Comparison of ENCODE assay signal across 21 cellular contexts in genomic region chr12:2919249-2919648, GRCh38. TPM values are rescaled to one million over a fixed set of nuclear protein-coding genes. Genes with fewer than 3 reads are reported as not detected.
DNase-seq lines count a peak whose midpoint lies in the region; ATAC-seq and TF ChIP-seq lines count a peak whose summit lies in the region.
"Had no signal": no experiment of that assay in that cellular context is flagged by ENCODE, and none has a peak within 500 bp of the region (broad histone marks: within the 10 kb centered on the region; RNA-seq: fewer than 3 reads in every experiment).

No MANE protein-coding gene starts in this region.

- H2AFZ ChIP-seq in OCI-LY7 (ENCODE audit: low read length), result no peak overlapping the region
- H2AFZ ChIP-seq: GM23248 had no signal

- CTCF ChIA-PET in OCI-LY7 (lab: Charles Lee; ENCODE audit: unreplicated experiment), result no interaction called here
- CTCF ChIA-PET in WTC11 (lab: Charles Lee), result interaction anchor here (1.4 kb wide), 1 partner anchor 34 kb away, joined by 5 read pairs; no protein-coding TSS in a partner anchor

- no peak overlapping the region for H3K4me2 ChIP-seq in OCI-LY7 (ENCODE audit: low read length)

- peak overlapping the region; percentile 11; the same call in 1 of the 2 replicates for H3K27ac Mint-ChIP-seq in WTC11
- peak overlapping the region; percentile 90 for H3K27ac Mint-ChIP-seq in endothelial cell (ENCODE audit: unreplicated experiment)
- peak overlapping the region; percentile 15 for H3K27ac Mint-ChIP-seq in neural crest cell (ENCODE audit: unreplicated experiment)
- H3K27ac Mint-ChIP-seq: CD14-positive monocyte; CD4-positive, alpha-beta T cell; CD8-positive, alpha-beta memory T cell had no signal

- H4K20me1 ChIP-seq in OCI-LY7 (ENCODE audit: insufficient read depth, low read length), result no peaks in the 10 kb centered on the region
- H4K20me1 ChIP-seq: BLaER1 treated with 17β-estradiol and CSF1 and Interleukin-3, amounts not matched to agents 10 nM and 100 nM had no signal

- H3K9me3 Mint-ChIP-seq in WTC11 (no peaks in the 10 kb centered on the region), endothelial cell (ENCODE audit: unreplicated experiment) (no peaks in the 10 kb centered on the region), neural crest cell (no peaks in the 10 kb centered on the region)
- H3K9me3 Mint-ChIP-seq: CD14-positive monocyte; CD4-positive, alpha-beta T cell; CD8-positive, alpha-beta memory T cell had no signal

- TF ChIP-seq CTCF in OCI-LY7 (conservative IDR thresholded peaks at IDR 0.05; ENCODE audit: low read length) (no peak), WTC11 (IDR thresholded peaks at IDR 0.05) (no peak), endothelial cell (IDR thresholded peaks at IDR 0.05; ENCODE audit: unreplicated experiment) (no peak), neural crest cell (conservative IDR thresholded peaks at IDR 0.05) (no peak)

- no peaks in the 10 kb centered on the region for H3K79me2 ChIP-seq in OCI-LY7 (ENCODE audit: insufficient read depth, low read depth, low read length)

- no peaks in the 10 kb centered on the region for H3K27me3 Mint-ChIP-seq in WTC11 (ENCODE audit: low read depth)
- peaks cover 3% of the 10 kb centered on the region for H3K27me3 Mint-ChIP-seq in endothelial cell (ENCODE audit: unreplicated experiment)
- no peaks in the 10 kb centered on the region for H3K27me3 Mint-ChIP-seq in neural crest cell (ENCODE audit: low read depth)
- H3K27me3 Mint-ChIP-seq: CD4-positive, alpha-beta T cell had no signal

- BruUV-seq in OCI-LY7 (replicated peaks; lab: Mats Ljungman, UMichigan), result TSS peak; percentile 51

- intact Hi-C loops in OCI-LY7 (cut with micrococcal nuclease; ENCODE audit: unreplicated experiment), result no loop called here

- H3K4me3 Mint-ChIP-seq in WTC11 (no peak overlapping the region), endothelial cell (ENCODE audit: unreplicated experiment) (no peak overlapping the region), neural crest cell (no peak overlapping the region)
- H3K4me3 Mint-ChIP-seq: CD14-positive monocyte; CD4-positive, alpha-beta T cell; CD8-positive, alpha-beta memory T cell had no signal

- H3K9me3 ChIP-seq in OCI-LY7 (ENCODE audit: low read length), result no peaks in the 10 kb centered on the region
- H3K9me3 ChIP-seq: BE2C; BLaER1 treated with 17β-estradiol and CSF1 and Interleukin-3, amounts not matched to agents 10 nM and 100 nM had no signal

- H3K36me3 ChIP-seq in OCI-LY7 (ENCODE audit: insufficient read depth, low read length), result peaks cover 18% of the 10 kb centered on the region

- H3K4me3 ChIP-seq in OCI-LY7 (ENCODE audit: low read depth, low read length, poor library complexity, severe bottlenecking), result no peak overlapping the region
- H3K4me3 ChIP-seq: BLaER1 treated with 17β-estradiol and CSF1 and Interleukin-3, amounts not matched to agents 10 nM and 100 nM; GM23248 had no signal

- H3K36me3 Mint-ChIP-seq in WTC11, result peaks cover 16% of the 10 kb centered on the region
- peaks cover 31% of the 10 kb centered on the region for H3K36me3 Mint-ChIP-seq in endothelial cell (ENCODE audit: low read depth, unreplicated experiment)
- H3K36me3 Mint-ChIP-seq in neural crest cell (ENCODE audit: low read depth), result peaks cover 14% of the 10 kb centered on the region

- POLR2A ChIA-PET in OCI-LY7 (lab: Charles Lee) (no interaction called here), WTC11 (lab: Charles Lee) (no interaction called here)

- H3K27ac ChIP-seq in OCI-LY7 (ENCODE audit: low read depth, low read length, poor library complexity, severe bottlenecking), result no peak overlapping the region
- H3K27ac ChIP-seq: BLaER1 treated with 17β-estradiol and CSF1 and Interleukin-3, amounts not matched to agents 10 nM and 100 nM; GM23248 had no signal

- H3K4me1 Mint-ChIP-seq in WTC11, result peaks cover 15% of the 10 kb centered on the region
- peaks cover 10% of the 10 kb centered on the region for H3K4me1 Mint-ChIP-seq in endothelial cell (ENCODE audit: unreplicated experiment)
- no peaks in the 10 kb centered on the region for H3K4me1 Mint-ChIP-seq in neural crest cell
- H3K4me1 Mint-ChIP-seq: CD14-positive monocyte; CD8-positive, alpha-beta memory T cell had no signal

- no peaks in the 10 kb centered on the region for H3K9me2 ChIP-seq in OCI-LY7 (ENCODE audit: insufficient read depth, low read length)

- ATAC-seq in WTC11 (no peak), GM21717 (IDR thresholded peaks at IDR 0.05; ENCODE audit: unreplicated experiment) (no peak), left lobe of liver (no peak)

- DNase-seq in OCI-LY7 (ENCODE audit: low spot score), result no peak
- DNase-seq in WTC11 (ENCODE audit: low spot score), result no peak
- no peak for DNase-seq in endothelial cell (ENCODE audit: low spot score)
- no peak for DNase-seq in neural crest cell (ENCODE audit: low read depth, low spot score)
- no peak for DNase-seq in left lobe of liver (ENCODE audit: low spot score)
- DNase-seq in SK-N-DZ (ENCODE audit: low spot score), result no peak
- DNase-seq in AG20443 (ENCODE audit: low spot score), result no peak
- DNase-seq: BE2C; Calu3; CD4-positive, alpha-beta T cell; CD8-positive, alpha-beta memory T cell; COR-L47; DMS53; DMS79 treated with DMSO at 0.1 percent for 48 hours; GF-D8; GM23248; H7; HCEC 1CT had no signal

- no peaks in the 10 kb centered on the region for H3K4me1 ChIP-seq in OCI-LY7 (ENCODE audit: insufficient read depth, low read length, poor library complexity, severe bottlenecking)
- H3K4me1 ChIP-seq: BE2C had no signal

TF ChIP-seq in WTC11, 78 proteins besides CTCF, POLR2A, EP300 and RAD21:
- no peak for TF ChIP-seq ZNF532 (CRISPR knock-in tag; IDR thresholded peaks at IDR 0.05; ENCODE audit: borderline replicate concordance)
- TF ChIP-seq ZNF396 (CRISPR knock-in tag; IDR thresholded peaks at IDR 0.05; ENCODE audit: borderline replicate concordance), result no peak
- no peak for TF ChIP-seq NFE2L1 (CRISPR knock-in tag; IDR thresholded peaks at IDR 0.05)

RNA-seq across cellular contexts. Expression of gene TULP3, which starts 28.6 kb away (rescaled TPM):
- 6.9 and 10.7 TPM in 2 replicates for total RNA-seq in OCI-LY7 (2014; rRNA removed; shearing (Covaris generic))
- 9.5 and 11.0 TPM in 2 replicates for total RNA-seq in OCI-LY7 (2022)
- total RNA-seq in WTC11 (2021), result 17.4 to 18.8 TPM (median 18.0 TPM) in 3 replicates
- 49.4 TPM for total RNA-seq in endothelial cell (ENCODE audit: unreplicated experiment)
- 28.8 and 30.2 TPM in 2 replicates for total RNA-seq in neural crest cell
- 2.7 TPM for total RNA-seq in left lobe of liver
- 39.8 and 41.1 TPM in 2 replicates for polyA plus RNA-seq in SK-N-DZ (2014; cell fraction: cytosol; rRNA removed)
- 23.3 and 24.8 TPM in 2 replicates for polyA plus RNA-seq in SK-N-DZ (2014; cell fraction: nucleus; rRNA removed)

RNA-seq across cellular contexts. Expression of gene TEAD4, which starts 39.9 kb away (rescaled TPM):
- not detected in 2 replicates for total RNA-seq in OCI-LY7 (2014; rRNA removed; shearing (Covaris generic))
- total RNA-seq in OCI-LY7 (2022), result not detected in 2 replicates
- 75.8 to 96.8 TPM (median 78.2 TPM) in 3 replicates for total RNA-seq in WTC11 (2021)
- total RNA-seq in endothelial cell (ENCODE audit: unreplicated experiment), result 120 TPM
- 28.6 and 30.9 TPM in 2 replicates for total RNA-seq in neural crest cell
- total RNA-seq in left lobe of liver, result 1.6 TPM
- 32.0 and 38.7 TPM in 2 replicates for polyA plus RNA-seq in SK-N-DZ (2014; cell fraction: cytosol; rRNA removed)
- 18.9 and 26.2 TPM in 2 replicates for polyA plus RNA-seq in SK-N-DZ (2014; cell fraction: nucleus; rRNA removed)
- total RNA-seq: CD4-positive, alpha-beta T cell had no signal
- polyA plus RNA-seq: CD14-positive monocyte; CD8-positive, alpha-beta memory T cell had no signal

RNA-seq across cellular contexts. Expression of gene RHNO1, which starts 42.2 kb away (rescaled TPM):
- 35.4 and 48.3 TPM in 2 replicates for total RNA-seq in OCI-LY7 (2014; rRNA removed; shearing (Covaris generic))
- 69.8 and 70.6 TPM in 2 replicates for total RNA-seq in OCI-LY7 (2022)
- total RNA-seq in WTC11 (2021), result 48.0 to 50.3 TPM (median 49.5 TPM) in 3 replicates
- total RNA-seq in endothelial cell (ENCODE audit: unreplicated experiment), result 27.7 TPM
- 55.5 and 60.5 TPM in 2 replicates for total RNA-seq in neural crest cell
- total RNA-seq in left lobe of liver, result 1.8 TPM
- 88.7 and 92.9 TPM in 2 replicates for polyA plus RNA-seq in SK-N-DZ (2014; cell fraction: cytosol; rRNA removed)
- polyA plus RNA-seq in SK-N-DZ (2014; cell fraction: nucleus; rRNA removed), result 21.5 and 35.5 TPM in 2 replicates

RNA-seq across cellular contexts. Expression of gene FOXM1, which starts 42.3 kb away (rescaled TPM):
- total RNA-seq in OCI-LY7 (2014; rRNA removed; shearing (Covaris generic)), result 91.7 and 109 TPM in 2 replicates
- total RNA-seq in OCI-LY7 (2022) (173 and 194 TPM in 2 replicates), WTC11 (2021) (99.6 to 118 TPM (median 100 TPM) in 3 replicates), endothelial cell (ENCODE audit: unreplicated experiment) (24.3 TPM), neural crest cell (147 and 149 TPM in 2 replicates), left lobe of liver (0.86 TPM)
- 85.8 and 92.9 TPM in 2 replicates for polyA plus RNA-seq in SK-N-DZ (2014; cell fraction: cytosol; rRNA removed)
- 44.6 and 105 TPM in 2 replicates for polyA plus RNA-seq in SK-N-DZ (2014; cell fraction: nucleus; rRNA removed)
- polyA plus RNA-seq: CD14-positive monocyte had no signal

Comparison
In these comparisons a context has a peak if more than half of its experiments do, and no peak if none do; other contexts are left out.
1. H3K27ac Mint-ChIP-seq: peak in every context shown above with its lines; median percentile 90 in endothelial cell; 15 in neural crest cell; 11 in WTC11.
2. RNA of gene TEAD4, which starts 39.9 kb away (total RNA-seq): 120 TPM in endothelial cell (single experiment), 75.8 to 96.8 TPM in WTC11 and 28.6 to 30.9 TPM in neural crest cell; 1.6 TPM in left lobe of liver (single experiment) and not detected in OCI-LY7; every median in the first group is over 10 times any median in the second.
3. RNA of gene RHNO1, which starts 42.2 kb away (total RNA-seq): 35.4 to 70.6 TPM in OCI-LY7, 55.5 to 60.5 TPM in neural crest cell, 48.0 to 50.3 TPM in WTC11 and 27.7 TPM in endothelial cell (single experiment); 1.8 TPM in left lobe of liver (single experiment); every median in the first group is over 10 times any median in the second.